Comparison of ENCODE assay signal across 1 cellular context in genomic region chr19:37906868-37907734, GRCh38.
TF ChIP-seq lines count a peak whose summit lies in the region.

Gene SIPA1L3, plus strand, starts transcription at chr19:37907208. Its CDS starts 174,358 bp downstream, at chr19:38081566.

TF ChIP-seq in HEK293, 187 proteins besides CTCF, POLR2A, EP300 and RAD21 (continued from another document):
- TF ChIP-seq ZNF280C (tag by site-specific recombination; IDR thresholded peaks at IDR 0.05) (no peak), KLF8 (tag by site-specific recombination; IDR thresholded peaks at IDR 0.05) (peak; percentile 97), SP7 (tag by site-specific recombination; IDR thresholded peaks at IDR 0.05) (peak; percentile 86), ZNF658 (tag by site-specific recombination; IDR thresholded peaks at IDR 0.05) (0 out of 2 replicates have a peak, but pooled peaks have one; percentile 47), REST (tag by site-specific recombination; IDR thresholded peaks at IDR 0.05) (0 out of 2 replicates have a peak, but pooled peaks have one; percentile 3), ZNF518A (tag by site-specific recombination; conservative IDR thresholded peaks at IDR 0.05; ENCODE audit: low read depth) (no peak), ZNF19 (tag by site-specific recombination; IDR thresholded peaks at IDR 0.05; ENCODE audit: low read depth) (no peak), ZNF777 (tag by site-specific recombination; IDR thresholded peaks at IDR 0.05; ENCODE audit: borderline replicate concordance) (peak; percentile 96), BCL11B (tag by site-specific recombination; IDR thresholded peaks at IDR 0.05; ENCODE audit: low read depth) (no peak), SALL2 (tag by site-specific recombination; IDR thresholded peaks at IDR 0.05; ENCODE audit: borderline replicate concordance) (no peak; the same call in 1 of the 2 replicates), ZNF610 (tag by site-specific recombination; IDR thresholded peaks at IDR 0.05; ENCODE audit: borderline replicate concordance) (peak; percentile 89), ZNF354C (tag by site-specific recombination; IDR thresholded peaks at IDR 0.05; ENCODE audit: borderline replicate concordance, low read depth) (no peak), ZNF677 (tag by site-specific recombination; IDR thresholded peaks at IDR 0.05) (0 out of 2 replicates have a peak, but pooled peaks have one; percentile 59), HOXC10 (CRISPR knock-in tag; IDR thresholded peaks at IDR 0.05) (no peak), ZNF324 (tag by site-specific recombination; IDR thresholded peaks at IDR 0.05) (no peak), GLIS2 (tag by site-specific recombination; IDR thresholded peaks at IDR 0.05) (peak; percentile 100), ZNF23 (tag by site-specific recombination; IDR thresholded peaks at IDR 0.05; ENCODE audit: borderline replicate concordance) (no peak), ZSCAN18 (tag by site-specific recombination; IDR thresholded peaks at IDR 0.05) (0 out of 2 replicates have a peak, but pooled peaks have one; percentile 24), ZNF449 (tag by site-specific recombination; IDR thresholded peaks at IDR 0.05) (no peak), ZNF350 (tag by site-specific recombination; IDR thresholded peaks at IDR 0.05) (no peak), ZNF394 (tag by site-specific recombination; IDR thresholded peaks at IDR 0.05; ENCODE audit: borderline replicate concordance) (0 out of 2 replicates have a peak, but pooled peaks have one; percentile 38), ZFP3 (tag by site-specific recombination; IDR thresholded peaks at IDR 0.05; ENCODE audit: low read depth) (no peak), ZNF830 (tag by site-specific recombination; IDR thresholded peaks at IDR 0.05; ENCODE audit: low read depth) (no peak), ZNF580 (tag by site-specific recombination; IDR thresholded peaks at IDR 0.05) (no peak; the same call in 1 of the 2 replicates), ZNF529 (tag by site-specific recombination; IDR thresholded peaks at IDR 0.05; ENCODE audit: insufficient replicate concordance) (no peak), PRDM4 (tag by site-specific recombination; IDR thresholded peaks at IDR 0.05) (peak; percentile 92), ZNF521 (tag by site-specific recombination; IDR thresholded peaks at IDR 0.05) (no peak), ZNF239 (tag by site-specific recombination; IDR thresholded peaks at IDR 0.05) (no peak)
